In the genomic region with DNA sequence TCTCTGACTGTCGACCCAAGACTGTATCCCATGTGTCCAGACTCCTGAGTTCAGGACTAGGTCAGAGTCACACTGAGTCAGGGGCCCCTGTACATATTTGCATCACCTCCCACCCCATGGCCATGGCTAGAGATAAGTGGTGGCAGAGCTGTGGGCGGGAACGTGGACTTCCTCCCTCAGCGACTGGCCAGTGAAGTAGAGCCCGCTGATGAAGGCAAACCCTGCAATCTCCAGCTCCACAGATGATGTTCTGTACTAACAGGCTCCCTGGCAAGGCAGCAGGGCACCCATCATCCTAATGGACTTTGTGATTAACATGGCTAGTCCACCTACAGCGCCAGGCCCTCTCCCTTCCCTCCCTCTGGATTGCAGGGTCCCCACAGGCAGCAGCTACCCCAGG, we compare ENCODE assay signal across 27 cellular contexts.
DNase-seq lines count a peak whose midpoint lies in the region; ATAC-seq, FAIRE-seq and TF ChIP-seq lines count a peak whose summit lies in the region.
"Had no signal": no experiment of that assay in that cellular context is flagged by ENCODE, and none has a peak within 500 bp of the region (broad histone marks: within the 10 kb centered on the region; RNA-seq: fewer than 3 reads in every experiment).

No MANE protein-coding gene starts in this region.

- no peaks in the 10 kb centered on the region for H3K9me1 ChIP-seq in endothelial cell of umbilical vein (replicated peaks; ENCODE audit: control insufficient read depth, extremely low read depth, insufficient read depth, low read length)

- H3K79me2 ChIP-seq in endothelial cell of umbilical vein (ENCODE audit: control insufficient read depth, insufficient read depth, low read length): no peaks in the 10 kb centered on the region

- H3K27ac ChIP-seq in endothelial cell of umbilical vein (ENCODE audit: insufficient read depth, low read depth, low read length) (no peak overlapping the region), tibial artery (peak overlapping the region; percentile 53 to 54)
- H3K27ac ChIP-seq: HL-60, lower lobe of right lung, psoas muscle, testis had no signal

- BruUV-seq in endothelial cell of umbilical vein (replicated peaks; lab: Mats Ljungman, UMichigan): no TSS peak

- H3K9ac ChIP-seq in endothelial cell of umbilical vein (replicated peaks; ENCODE audit: extremely low read depth, insufficient read depth, low read length): no peak overlapping the region

- TF ChIP-seq POLR2A in endothelial cell of umbilical vein (IDR thresholded peaks at IDR 0.05; ENCODE audit: low read depth, low read length): no peak

- CTCF ChIA-PET in endothelial cell of umbilical vein (lab: Charles Lee): interaction anchor here (1.1 to 2.4 kb wide), 6 partner anchors 11 to 277 kb away, joined by 3 to 9 read pairs (median 4); no protein-coding TSS in a partner anchor

- intact Hi-C loops in endothelial cell of umbilical vein (cut with micrococcal nuclease): no loop called here
- intact Hi-C loops in tibial artery (cut with DNase I; ENCODE audit: low total_unique reads): no loop called here

- dilution Hi-C loops in endothelial cell of umbilical vein (cut with MboI; ENCODE audit: extremely low pct_ligation_motif_present, low sequenced_read_pairs): no loop called here

- H2AFZ ChIP-seq in endothelial cell of umbilical vein (ENCODE audit: low read depth, low read length): peak overlapping the region; percentile 24

- ATAC-seq in GM18870 (IDR thresholded peaks at IDR 0.05; ENCODE audit: unreplicated experiment): no peak
- ATAC-seq in HG03025 (IDR thresholded peaks at IDR 0.05; ENCODE audit: low FRiP score, unreplicated experiment): no peak
- ATAC-seq: activated CD4-positive, CD25-positive, alpha-beta regulatory T cell treated with anti-CD3 and anti-CD28 coated beads, Interleukin-2, amount 50 U/mL, for 24 hours; activated T-cell treated with anti-CD3 and anti-CD28 coated beads, Interleukin-2, amount 50 U/mL, for 4 hours; psoas muscle had no signal

- H3K36me3 ChIP-seq in endothelial cell of umbilical vein (ENCODE audit: control insufficient read depth in 2 of 2, extremely low read depth in 1 of 2, insufficient read depth in 2 of 2, low read length in 2 of 2): no peaks in the 10 kb centered on the region
- no peaks in the 10 kb centered on the region for H3K36me3 ChIP-seq in tibial artery
- H3K36me3 ChIP-seq: lower lobe of right lung had no signal

- H3K4me1 ChIP-seq in endothelial cell of umbilical vein (ENCODE audit: control insufficient read depth, extremely low read depth, insufficient read depth, low read length) (peaks cover 8% of the 10 kb centered on the region), tibial artery (peaks cover 0 to 36% (median 22%) of the 10 kb centered on the region in 4 donors)
- H3K4me1 ChIP-seq: lower lobe of right lung, psoas muscle, testis had no signal

- no peaks in the 10 kb centered on the region for H3K27me3 ChIP-seq in endothelial cell of umbilical vein (ENCODE audit: control insufficient read depth in 2 of 2, insufficient read depth in 2 of 2, low read length in 2 of 2)
- no peaks in the 10 kb centered on the region for H3K27me3 ChIP-seq in tibial artery
- H3K27me3 ChIP-seq: testis had no signal

- H3K4me3 ChIP-seq in endothelial cell of umbilical vein (replicated peaks in 1 of 3; ENCODE audit: insufficient read depth in 1 of 3, low read depth in 1 of 3, low read length in 3 of 3) (no peak overlapping the region), tibial artery (no peak overlapping the region)
- H3K4me3 ChIP-seq: lower lobe of right lung, psoas muscle, testis had no signal

- DNase-seq in NCI-H82 (lab: John Stamatoyannopoulos, UW) (peak; percentile 63), NCI-H82 treated with DMSO at 0.1 percent for 48 hours (lab: John Stamatoyannopoulos, UW; ENCODE audit: unreplicated experiment) (no peak), RCC 7860 (ENCODE audit: low spot score) (peak; percentile 42), endothelial cell of umbilical vein (ENCODE audit: low read depth, low spot score) (no peak), tibial artery (no peak), RKO (ENCODE audit: low spot score) (no peak)
- DNase-seq: 8988T; activated naive CD4-positive, alpha-beta T cell treated with anti-CD3 and anti-CD28 coated beads for 36 hours; activated T-cell treated with anti-CD3 and anti-CD28 coated beads, Interleukin-2, amount 50 U/mL, for 4 hours; anterior cingulate cortex; DND-41; effector CD4-positive, alpha-beta T cell; foreskin melanocyte; hypothalamus; lower lobe of right lung; NCI-H1105 treated with DMSO at 0.1 percent for 48 hours; NCI-H2081 treated with DMSO at 0.1 percent for 48 hours; psoas muscle; RPMI8226; stimulated activated CD4-positive, alpha-beta T cell treated with anti-CD3 and anti-CD28 coated beads, Interleukin-1b, Interleukin-23, amount 100 ng/mL, for 48 hours; T-helper 9 cell; testis had no signal

- no peaks in the 10 kb centered on the region for H3K9me3 ChIP-seq in endothelial cell of umbilical vein (replicated peaks; ENCODE audit: control insufficient read depth, insufficient read depth, low read length)
- no peaks in the 10 kb centered on the region for H3K9me3 ChIP-seq in tibial artery
- H3K9me3 ChIP-seq: lower lobe of right lung, psoas muscle, testis had no signal

- no peaks in the 10 kb centered on the region for H4K20me1 ChIP-seq in endothelial cell of umbilical vein (replicated peaks; ENCODE audit: control insufficient read depth, extremely low read depth, insufficient read depth, low read length)

- no peak for FAIRE-seq in RCC 7860 (lab: Jason Lieb, UNC)
- no peak for FAIRE-seq in endothelial cell of umbilical vein (lab: Jason Lieb, UNC)
- FAIRE-seq: GM12892 had no signal

- no peak overlapping the region for H3K4me2 ChIP-seq in endothelial cell of umbilical vein (ENCODE audit: insufficient read depth, low read length)

- TF ChIP-seq CTCF in endothelial cell of umbilical vein (IDR thresholded peaks at IDR 0.05; ENCODE audit: extremely low read depth in 1 of 2, insufficient read depth in 1 of 2, low read depth in 1 of 2, low read length in 2 of 2) (no peak), tibial artery (IDR thresholded peaks at IDR 0.05) (no peak)

- POLR2A ChIA-PET in endothelial cell of umbilical vein (lab: Charles Lee): no interaction called here

TF ChIP-seq in endothelial cell of umbilical vein, 7 proteins besides CTCF, POLR2A, EP300 and RAD21:
- no peak for TF ChIP-seq MYC (IDR thresholded peaks at IDR 0.05; ENCODE audit: low read depth, low read length)

Comparison
In these comparisons a context has a peak if more than half of its experiments do, and no peak if none do; other contexts are left out.
1. DNase-seq: peak in NCI-H82 (single experiment) and RCC 7860 (single experiment); none in NCI-H82 treated with DMSO at 0.1 percent for 48 hours (single experiment), endothelial cell of umbilical vein (single experiment), tibial artery (0 of 2) and RKO (single experiment).